24 cellular contexts compared by ENCODE assay signal in genomic region chr18:64929026-64929425, GRCh38.
DNase-seq lines count a peak whose midpoint lies in the region; ATAC-seq and TF ChIP-seq lines count a peak whose summit lies in the region.
"Had no signal": no experiment of that assay in that cellular context is flagged by ENCODE, and none has a peak within 500 bp of the region (broad histone marks: within the 10 kb centered on the region; RNA-seq: fewer than 3 reads in every experiment).

No MANE protein-coding gene starts in this region.

- no peaks in the 10 kb centered on the region for H3K36me3 ChIP-seq in RWPE2 (ENCODE audit: low read depth)
- H3K36me3 ChIP-seq: BLaER1, HAP-1, thoracic aorta, vagina, WERI-Rb-1 had no signal

- H3K4me3 ChIP-seq in RWPE2 (ENCODE audit: severe bottlenecking), result no peak overlapping the region
- H3K4me3 ChIP-seq: BLaER1, GM12878, HAP-1, SK-N-MC, thoracic aorta, vagina had no signal

- H3K27ac ChIP-seq in RWPE2 (ENCODE audit: poor library complexity, severe bottlenecking), result no peak overlapping the region
- H3K27ac ChIP-seq: BLaER1, SK-N-MC, thoracic aorta, vagina, WERI-Rb-1 had no signal

- no peaks in the 10 kb centered on the region for H3K27me3 ChIP-seq in RWPE2 (ENCODE audit: insufficient read depth, poor library complexity, severe bottlenecking)
- H3K27me3 ChIP-seq: BLaER1, vagina had no signal

- peak; percentile 57; the same call in 2 of the 3 replicates for ATAC-seq in RWPE2 (ENCODE audit: low read depth)
- ATAC-seq in GM19328 (IDR thresholded peaks at IDR 0.05; ENCODE audit: unreplicated experiment), result no peak
- no peak for ATAC-seq in HG03565 (IDR thresholded peaks at IDR 0.05; ENCODE audit: unreplicated experiment)
- ATAC-seq: activated CD8-positive, alpha-beta memory T cell treated with anti-CD3 and anti-CD28 coated beads, Interleukin-2, amount 10 ng/mL, durations not matched to agents 7 days and 5 days; GM12878; left ventricle myocardium superior; natural killer cell treated with Interleukin-12 subunit alpha and Interleukin-12 subunit beta and Interleukin-15 and Interleukin-18, amount 100 ng/mL, for 72 hours; stimulated activated naive CD8-positive, alpha-beta T cell treated with anti-CD3 and anti-CD28 coated beads, Interleukin-15, Interleukin-2, amounts not matched to agents 100 U/mL and 50 U/mL, for 24 hours had no signal

- no peaks in the 10 kb centered on the region for H3K9me3 ChIP-seq in RWPE2 (ENCODE audit: severe bottlenecking)
- H3K9me3 ChIP-seq: BLaER1, HAP-1, thoracic aorta, vagina had no signal

- no peaks in the 10 kb centered on the region for H3K4me1 ChIP-seq in RWPE2 (ENCODE audit: insufficient read depth, poor library complexity, severe bottlenecking)
- H3K4me1 ChIP-seq: BLaER1, HAP-1, vagina had no signal

- TF ChIP-seq CTCF in RWPE2 (IDR thresholded peaks at IDR 0.05; ENCODE audit: poor library complexity, severe bottlenecking), result no peak

- DNase-seq in DMS53 (lab: John Stamatoyannopoulos, UW) (peak; percentile 56), NCI-H1694 treated with DMSO at 0.1 percent for 48 hours (lab: John Stamatoyannopoulos, UW) (peak; percentile 82), RWPE2 (ENCODE audit: low spot score) (no peak), fibroblast of gingiva (ENCODE audit: low read depth) (peak; percentile 3), 8988T (no peak), LoVo (ENCODE audit: low spot score) (no peak)
- DNase-seq: ACHN; activated CD4-positive, alpha-beta T cell treated with anti-CD3 and anti-CD28 coated beads, Interleukin-2, amount 50 U/mL, for 1 hour; activated CD8-positive, alpha-beta memory T cell treated with anti-CD3 and anti-CD28 coated beads, Interleukin-2, amount 10 ng/mL, durations not matched to agents 7 days and 5 days; islet precursor cell; left ventricle myocardium superior; NCI-H510A treated with DMSO at 0.1 percent for 48 hours; stimulated activated CD4-positive, alpha-beta T cell treated with anti-CD3 and anti-CD28 coated beads, Interleukin-4, amount 100 ng/mL, for 4 hours; stimulated activated naive CD8-positive, alpha-beta T cell treated with anti-CD3 and anti-CD28 coated beads, Interleukin-15, Interleukin-2, amounts not matched to agents 100 U/mL and 50 U/mL, for 24 hours; WERI-Rb-1 had no signal

Comparison
In these comparisons a context has a peak if more than half of its experiments do, and no peak if none do; other contexts are left out.
1. DNase-seq: peak in DMS53 (single experiment), NCI-H1694 treated with DMSO at 0.1 percent for 48 hours (single experiment) and fibroblast of gingiva (single experiment); none in RWPE2 (single experiment), 8988T (single experiment) and LoVo (single experiment).